1 cellular context compared by ENCODE assay signal in genomic region chr1:55474168-55474786, GRCh38.
TF ChIP-seq lines count a peak whose summit lies in the region.

No MANE protein-coding gene starts in this region.

TF ChIP-seq in K562, 482 proteins besides CTCF, POLR2A, EP300 and RAD21 (continued from another document and continues in another):
- no peak for TF ChIP-seq THRB (CRISPR knock-in tag; conservative IDR thresholded peaks at IDR 0.05)
- TF ChIP-seq NFXL1 (CRISPR knock-in tag; IDR thresholded peaks at IDR 0.05) = no peak
- TF ChIP-seq SRF (CRISPR knock-in tag; IDR thresholded peaks at IDR 0.05) = no peak
- TF ChIP-seq ZNF324 (CRISPR knock-in tag; IDR thresholded peaks at IDR 0.05) = no peak
- no peak for TF ChIP-seq CREM (IDR thresholded peaks at IDR 0.05; ENCODE audit: low read depth)
- TF ChIP-seq RBM39 (optimal IDR thresholded peaks at IDR 0.05; ENCODE audit: low read depth, low read length) = no peak
- TF ChIP-seq ZNF12 (CRISPR knock-in tag; IDR thresholded peaks at IDR 0.05) = no peak
- TF ChIP-seq ADNP (tag; IDR thresholded peaks at IDR 0.05) = no peak
- TF ChIP-seq MIER1 (IDR thresholded peaks at IDR 0.05; ENCODE audit: low read depth) = no peak
- TF ChIP-seq ZNF3 (CRISPR knock-in tag; IDR thresholded peaks at IDR 0.05) = no peak
- TF ChIP-seq ZNF436 (CRISPR knock-in tag; IDR thresholded peaks at IDR 0.05) = no peak
- TF ChIP-seq RNF219 (CRISPR knock-in tag; IDR thresholded peaks at IDR 0.05) = no peak
- TF ChIP-seq E2F5 (CRISPR knock-in tag; IDR thresholded peaks at IDR 0.05) = no peak
- TF ChIP-seq KAT2B (IDR thresholded peaks at IDR 0.05; ENCODE audit: low read depth, low read length) = no peak
- TF ChIP-seq ZNF717 (CRISPR knock-in tag; IDR thresholded peaks at IDR 0.05) = no peak
- no peak for TF ChIP-seq BCL6 (CRISPR knock-in tag; IDR thresholded peaks at IDR 0.05)
- no peak for TF ChIP-seq ETS2 (tag; IDR thresholded peaks at IDR 0.05; ENCODE audit: borderline replicate concordance, poor library complexity, severe bottlenecking)
- TF ChIP-seq RHOXF2B (CRISPR knock-in tag; conservative IDR thresholded peaks at IDR 0.05) = no peak
- no peak for TF ChIP-seq ASH1L (IDR thresholded peaks at IDR 0.05; ENCODE audit: borderline replicate concordance, low read depth, partially characterized antibody)
- no peak for TF ChIP-seq RBFOX2 (IDR thresholded peaks at IDR 0.05; ENCODE audit: low read depth, low read length)
- no peak for TF ChIP-seq NCOA6 (IDR thresholded peaks at IDR 0.05)
- no peak for TF ChIP-seq L3MBTL2 (IDR thresholded peaks at IDR 0.05)
- no peak for TF ChIP-seq E2F1 (CRISPR knock-in tag; IDR thresholded peaks at IDR 0.05)
- TF ChIP-seq ZNF695 (CRISPR knock-in tag; IDR thresholded peaks at IDR 0.05) = no peak
- TF ChIP-seq SP1 (CRISPR knock-in tag; IDR thresholded peaks at IDR 0.05) = no peak
- no peak for TF ChIP-seq ZNF354B (CRISPR knock-in tag; IDR thresholded peaks at IDR 0.05)
- TF ChIP-seq ZNF445 (CRISPR knock-in tag; IDR thresholded peaks at IDR 0.05; ENCODE audit: low read depth) = no peak
- no peak for TF ChIP-seq THAP7 (CRISPR knock-in tag; IDR thresholded peaks at IDR 0.05)
- TF ChIP-seq ZSCAN32 (CRISPR knock-in tag; IDR thresholded peaks at IDR 0.05) = no peak
- no peak; the same call in 1 of the 2 replicates for TF ChIP-seq MYBL2 (IDR thresholded peaks at IDR 0.05; ENCODE audit: low read depth)
- TF ChIP-seq MYBL2 (CRISPR knock-in tag; IDR thresholded peaks at IDR 0.05; ENCODE audit: borderline replicate concordance) = no peak
- no peak for TF ChIP-seq PHTF2 (CRISPR knock-in tag; IDR thresholded peaks at IDR 0.05)
- no peak for TF ChIP-seq SNAPC5 (CRISPR knock-in tag; IDR thresholded peaks at IDR 0.05)
- no peak for TF ChIP-seq NUFIP1 (IDR thresholded peaks at IDR 0.05; ENCODE audit: partially characterized antibody)
- TF ChIP-seq MTA3 (IDR thresholded peaks at IDR 0.05; ENCODE audit: borderline replicate concordance) = no peak
- no peak for TF ChIP-seq POLR3A (IDR thresholded peaks at IDR 0.05; ENCODE audit: borderline replicate concordance, extremely low read depth, insufficient read depth, insufficient read length)
- no peak for TF ChIP-seq RFX1 (IDR thresholded peaks at IDR 0.05)
- no peak for TF ChIP-seq SRSF9 (IDR thresholded peaks at IDR 0.05; ENCODE audit: borderline replicate concordance, low read depth, low read length)
- TF ChIP-seq MYNN (IDR thresholded peaks at IDR 0.05) = 0 out of 2 replicates have a peak, but pooled peaks have one; percentile 21
- TF ChIP-seq MYNN (CRISPR knock-in tag; IDR thresholded peaks at IDR 0.05) = no peak
- TF ChIP-seq MTA2 (IDR thresholded peaks at IDR 0.05; ENCODE audit: low read depth) = no peak
- TF ChIP-seq ZNF347 (CRISPR knock-in tag; IDR thresholded peaks at IDR 0.05; ENCODE audit: low read depth) = no peak
- no peak for TF ChIP-seq PATZ1 (CRISPR knock-in tag; IDR thresholded peaks at IDR 0.05; ENCODE audit: borderline replicate concordance)
- TF ChIP-seq STAT5A (IDR thresholded peaks at IDR 0.05; ENCODE audit: borderline replicate concordance, low read length) = peak; percentile 77
- TF ChIP-seq FOXK2 (conservative IDR thresholded peaks at IDR 0.05 in 1 of 2, IDR thresholded peaks at IDR 0.05 in 1 of 2; ENCODE audit: low read depth in 2 of 2) = no peak; a peak in 1 of 4 replicates
- TF ChIP-seq XRCC5 (IDR thresholded peaks at IDR 0.05; ENCODE audit: low read depth, low read length) = no peak
- TF ChIP-seq ZBTB2 (IDR thresholded peaks at IDR 0.05) = no peak
- no peak for TF ChIP-seq ZSCAN29 (IDR thresholded peaks at IDR 0.05)
- TF ChIP-seq ZNF586 (CRISPR knock-in tag; conservative IDR thresholded peaks at IDR 0.05) = no peak
- TF ChIP-seq ZNF699 (CRISPR knock-in tag; IDR thresholded peaks at IDR 0.05; ENCODE audit: insufficient replicate concordance) = no peak
- no peak for TF ChIP-seq PCBP2 (IDR thresholded peaks at IDR 0.05; ENCODE audit: low read depth, low read length, poor library complexity, severe bottlenecking)
- TF ChIP-seq CBX8 (IDR thresholded peaks at IDR 0.05; ENCODE audit: borderline replicate concordance, extremely low read depth, low read depth, low read length, poor library complexity, severe bottlenecking) = no peak
- TF ChIP-seq ZFP1 (CRISPR knock-in tag; IDR thresholded peaks at IDR 0.05) = no peak
- TF ChIP-seq NBN (IDR thresholded peaks at IDR 0.05; ENCODE audit: low read depth) = no peak
- TF ChIP-seq ZNF778 (CRISPR knock-in tag; IDR thresholded peaks at IDR 0.05) = no peak
- no peak for TF ChIP-seq KHSRP (IDR thresholded peaks at IDR 0.05)
- TF ChIP-seq ZNF407 (IDR thresholded peaks at IDR 0.05; ENCODE audit: low read depth) = no peak
- TF ChIP-seq SIRT6 (IDR thresholded peaks at IDR 0.05; ENCODE audit: low read depth, low read length) = no peak
- no peak for TF ChIP-seq ARHGAP35 (IDR thresholded peaks at IDR 0.05; ENCODE audit: partially characterized antibody)
- 0 out of 2 replicates have a peak, but pooled peaks have one; percentile 23 for TF ChIP-seq ZBTB17 (CRISPR knock-in tag; IDR thresholded peaks at IDR 0.05)
